In the genomic region with DNA sequence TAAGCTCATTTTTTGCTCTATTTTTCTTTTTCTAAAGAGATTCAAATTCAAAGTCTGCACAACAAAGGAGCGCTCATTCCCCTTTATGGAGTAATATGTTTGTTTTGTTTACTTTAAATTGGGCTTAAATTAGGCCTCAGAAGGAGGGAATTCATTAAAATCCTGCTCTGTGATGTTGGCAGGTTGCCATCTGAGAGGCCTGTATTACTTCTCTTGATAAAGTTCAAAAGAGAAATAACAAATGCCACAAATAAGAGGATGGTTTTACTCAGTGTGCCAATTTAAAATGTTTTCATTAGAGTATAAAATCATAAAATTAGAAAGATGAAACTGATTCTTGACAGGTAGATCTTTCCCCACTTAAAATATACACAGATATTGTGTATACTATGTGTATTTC, we compare ENCODE assay signal across 20 cellular contexts. TPM values are rescaled to one million over a fixed set of nuclear protein-coding genes. Genes with fewer than 3 reads are reported as not detected.
A peak's percentile ranks its signal among the peaks of the same experiment; 100 is the strongest.
DNase-seq lines count a peak whose midpoint lies in the region; ATAC-seq and TF ChIP-seq lines count a peak whose summit lies in the region.
"Had no signal": no experiment of that assay in that cellular context is flagged by ENCODE, and none has a peak within 500 bp of the region (broad histone marks: within the 10 kb centered on the region; RNA-seq: fewer than 3 reads in every experiment).

No MANE protein-coding gene starts in this region.

- no peak for TF ChIP-seq POLR2A in gastroesophageal sphincter (IDR thresholded peaks at IDR 0.05)

- peaks cover 0 to 3% (median 0%) of the 10 kb centered on the region in 3 donors for H3K27me3 Mint-ChIP-seq in CD14-positive monocyte (ENCODE audit: low read depth in 3 of 3)
- H3K27me3 Mint-ChIP-seq: B cell had no signal

- H3K36me3 ChIP-seq in adipocyte (ENCODE audit: control insufficient read depth, insufficient read depth, low read length, severe bottlenecking) (no peaks in the 10 kb centered on the region), gastroesophageal sphincter (no peaks in the 10 kb centered on the region)

- H3K9ac ChIP-seq in adipocyte (ENCODE audit: low read length) = no peak overlapping the region

- no peaks in the 10 kb centered on the region for H3K36me3 Mint-ChIP-seq in CD14-positive monocyte

- H3K27me3 ChIP-seq in adipocyte (replicated peaks; ENCODE audit: control insufficient read depth, insufficient read depth, low read length) (no peaks in the 10 kb centered on the region), gastroesophageal sphincter (no peaks in the 10 kb centered on the region)

- H3K27ac Mint-ChIP-seq in CD14-positive monocyte = no peak overlapping the region
- H3K27ac Mint-ChIP-seq: B cell; CD4-positive, alpha-beta T cell; H9 had no signal

- H3K9me3 ChIP-seq in adipocyte (ENCODE audit: control insufficient read depth, low read length) = no peaks in the 10 kb centered on the region
- H3K9me3 ChIP-seq in gastroesophageal sphincter = no peaks in the 10 kb centered on the region
- H3K9me3 ChIP-seq: Caco-2 had no signal

- H3K4me1 Mint-ChIP-seq in CD14-positive monocyte = no peaks in the 10 kb centered on the region
- H3K4me1 Mint-ChIP-seq: B cell had no signal

- no peak overlapping the region for H3K4me3 ChIP-seq in adipocyte (ENCODE audit: low read length)
- H3K4me3 ChIP-seq in gastroesophageal sphincter = no peak overlapping the region

- WGBS in gastroesophageal sphincter (ENCODE audit: low coverage in 1 of 2), 2 donors = 77 to 83% methylated on average over 1 of the region's 1 CpG

- TF ChIP-seq EP300 in gastroesophageal sphincter (IDR thresholded peaks at IDR 0.05) = no peak

- H3K4me1 ChIP-seq in adipocyte (ENCODE audit: control insufficient read depth, insufficient read depth, low read length) (no peaks in the 10 kb centered on the region), gastroesophageal sphincter (no peaks in the 10 kb centered on the region)

- peaks cover 0 to 3% (median 0%) of the 10 kb centered on the region in 7 donors for H3K9me3 Mint-ChIP-seq in CD14-positive monocyte
- H3K9me3 Mint-ChIP-seq: CD4-positive, alpha-beta T cell; H9 had no signal

- no peak for ATAC-seq in gastroesophageal sphincter
- ATAC-seq in HG03025 (IDR thresholded peaks at IDR 0.05; ENCODE audit: low FRiP score, unreplicated experiment) = no peak

- H3K27ac ChIP-seq in gastroesophageal sphincter = no peak overlapping the region

- intact Hi-C loops in CD14-positive monocyte (cut with micrococcal nuclease) = no loop called here

- DNase-seq in NCI-H1436 (lab: John Stamatoyannopoulos, UW) (peak; percentile 2), NCI-H1436 treated with DMSO at 0.1 percent for 48 hours (lab: John Stamatoyannopoulos, UW) (no peak), NCI-H1105 (lab: John Stamatoyannopoulos, UW) (peak; percentile 4), adipocyte (ENCODE audit: low read depth) (peak; percentile 15), putamen (ENCODE audit: low spot score) (peak; percentile 0), CD14-positive monocyte (ENCODE audit: low spot score) (no peak)
- DNase-seq: 8988T; Caco-2; CD4-positive, alpha-beta T cell; GF-D8; H9; IMR-90; Karpas-422; NCI-H2107; NCI-H446 treated with DMSO at 0.1 percent for 48 hours; NCI-H774; SHP77 had no signal

- TF ChIP-seq CTCF in CD14-positive monocyte (IDR thresholded peaks at IDR 0.05) (no peak), gastroesophageal sphincter (IDR thresholded peaks at IDR 0.05) (no peak)

- no peak overlapping the region for H3K4me3 Mint-ChIP-seq in CD14-positive monocyte
- H3K4me3 Mint-ChIP-seq: B cell; CD4-positive, alpha-beta T cell; H9 had no signal

RNA-seq across cellular contexts. Expression of a gene that starts 54.5 kb away (rescaled TPM):
- polyA plus RNA-seq in CD14-positive monocyte = not detected
- 100 to 1,000 TPM in 3 of 4 donors, 10 to 100 TPM in 1; 59.4 to 186 (median 126) TPM for total RNA-seq in gastroesophageal sphincter
- total RNA-seq: B cell had no signal
- polyA plus RNA-seq: IMR-90 had no signal

Comparison
In these comparisons a context has a peak if more than half of its experiments do, and no peak if none do; other contexts are left out.
1. DNase-seq: peak in NCI-H1436 (single experiment), NCI-H1105 (single experiment), adipocyte (single experiment) and putamen (single experiment); none in NCI-H1436 treated with DMSO at 0.1 percent for 48 hours (single experiment) and CD14-positive monocyte (single experiment).